Comparison of ENCODE assay signal across 22 cellular contexts in the genomic region with DNA sequence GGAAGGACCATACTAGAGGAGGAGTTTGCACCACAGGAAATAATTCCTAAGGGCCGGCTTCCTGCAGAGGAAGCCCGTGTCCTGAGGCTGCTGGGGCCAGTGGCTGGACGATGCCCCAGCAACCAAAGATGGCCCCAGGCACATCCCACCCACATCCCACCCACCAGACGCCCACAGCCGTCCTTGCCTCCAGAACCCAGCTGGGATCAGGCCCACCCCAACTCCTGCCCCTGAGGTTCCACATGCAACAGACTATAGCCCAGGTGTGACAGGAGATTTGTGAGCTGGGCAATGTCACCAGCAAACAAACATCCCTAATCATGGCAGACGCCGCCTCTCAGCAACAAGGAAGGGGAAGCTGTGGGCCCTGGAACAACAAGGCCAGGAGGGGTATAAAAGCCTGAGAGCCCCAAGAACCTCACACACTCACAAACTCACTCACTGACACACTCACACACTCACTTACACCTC. TPM values are rescaled to one million over a fixed set of nuclear protein-coding genes. Genes with fewer than 3 reads are reported as not detected.
"Had no signal": no experiment of that assay in that cellular context is flagged by ENCODE, and none has a peak within 500 bp of the region (broad histone marks: within the 10 kb centered on the region; RNA-seq: fewer than 3 reads in every experiment).

A gene with protein sequence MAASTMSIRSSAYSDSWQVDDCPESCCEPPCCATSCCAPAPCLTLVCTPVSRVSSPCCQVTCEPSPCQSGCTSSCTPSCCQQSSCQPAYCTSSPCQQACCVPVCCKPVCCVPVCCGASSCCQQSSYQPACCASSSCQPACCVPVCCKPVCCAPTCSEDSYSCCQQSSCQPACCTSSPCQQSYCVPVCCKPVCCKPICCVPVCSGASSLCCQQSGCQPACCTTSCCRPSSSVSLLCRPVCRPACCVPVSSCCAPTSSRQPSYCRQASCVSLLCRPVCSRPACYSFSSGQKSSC (plus strand): TSS at position 421 of the 471 bp plus-strand sequence. CDS start 79 bp downstream, outside the sequence.

- H3K4me3 Mint-ChIP-seq: activated CD8-positive, alpha-beta memory T cell treated with anti-CD3 and anti-CD28 coated beads, Interleukin-2, amount 10 ng/mL, durations not matched to agents 7 days and 5 days; activated T-cell treated with anti-CD3 and anti-CD28 coated beads, Interleukin-2, amount 50 U/mL, for 4 hours; stimulated activated naive CD8-positive, alpha-beta T cell treated with anti-CD3 and anti-CD28 coated beads, Interleukin-15, amount 100 ng/mL, for 72 hours; T-helper 17 cell had no signal

- DNase-seq: activated CD4-positive, alpha-beta T cell treated with anti-CD3 and anti-CD28 coated beads, Interleukin-2, amount 50 U/mL, for 48 hours; activated CD8-positive, alpha-beta memory T cell treated with anti-CD3 and anti-CD28 coated beads, Interleukin-2, amount 10 ng/mL, durations not matched to agents 7 days and 5 days; activated effector memory CD4-positive, alpha-beta T cell treated with anti-CD3 and anti-CD28 coated beads, Interleukin-2, amount 50 U/mL, for 16 hours; activated T-cell treated with anti-CD3 and anti-CD28 coated beads, Interleukin-2, amount 50 U/mL, for 4 hours; aorta; mesendoderm; right lobe of liver; stimulated activated naive CD8-positive, alpha-beta T cell treated with anti-CD3 and anti-CD28 coated beads, Interleukin-15, amount 100 ng/mL, for 72 hours; T-helper 17 cell; WERI-Rb-1 had no signal

- H3K4me1 Mint-ChIP-seq: T-helper 17 cell had no signal

- H3K27ac Mint-ChIP-seq: activated CD8-positive, alpha-beta memory T cell treated with anti-CD3 and anti-CD28 coated beads, Interleukin-2, amount 10 ng/mL, durations not matched to agents 7 days and 5 days; stimulated activated naive CD8-positive, alpha-beta T cell treated with anti-CD3 and anti-CD28 coated beads, Interleukin-15, amount 100 ng/mL, for 72 hours; T-helper 17 cell had no signal

- H3K27ac ChIP-seq: breast epithelium, psoas muscle, right lobe of liver, thoracic aorta, WERI-Rb-1 had no signal

- H3K4me3 ChIP-seq: breast epithelium, psoas muscle, right lobe of liver, smooth muscle cell, thoracic aorta had no signal

- H3K4me2 ChIP-seq: smooth muscle cell had no signal

- H3K36me3 ChIP-seq: breast epithelium, right lobe of liver, thoracic aorta, WERI-Rb-1 had no signal

- ATAC-seq: activated CD8-positive, alpha-beta memory T cell treated with anti-CD3 and anti-CD28 coated beads, Interleukin-2, amount 10 ng/mL, durations not matched to agents 7 days and 5 days; activated T-cell treated with anti-CD3 and anti-CD28 coated beads, Interleukin-2, amount 50 U/mL, for 4 hours; psoas muscle; right lobe of liver; stimulated activated naive CD8-positive, alpha-beta T cell treated with anti-CD3 and anti-CD28 coated beads, Interleukin-15, amount 100 ng/mL, for 72 hours; T-helper 17 cell had no signal

- H3K27me3 Mint-ChIP-seq: stimulated activated naive CD8-positive, alpha-beta T cell treated with anti-CD3 and anti-CD28 coated beads, Interleukin-15, amount 100 ng/mL, for 72 hours; T-helper 17 cell had no signal

- H3K4me1 ChIP-seq: breast epithelium, psoas muscle, right lobe of liver had no signal

- H3K27me3 ChIP-seq: right lobe of liver had no signal

RNA-seq across cellular contexts. Expression of the gene that starts here (rescaled TPM):
- total RNA-seq: activated CD8-positive, alpha-beta memory T cell treated with anti-CD3 and anti-CD28 coated beads, Interleukin-2, amount 10 ng/mL, durations not matched to agents 7 days and 5 days; activated T-cell treated with anti-CD3 and anti-CD28 coated beads, Interleukin-2, amount 50 U/mL, for 4 hours; aorta; breast epithelium; cerebellum; dermis microvascular lymphatic vessel endothelial cell; kidney epithelial cell; liver; osteoblast; psoas muscle; right lobe of liver; smooth muscle cell; T-helper 17 cell; thoracic aorta; urinary bladder had no signal
- polyA plus RNA-seq: aorta, esophagus, liver, neural cell, psoas muscle, smooth muscle cell, urinary bladder had no signal
